Comparison of ENCODE assay signal across 1 cellular context in the genomic region with DNA sequence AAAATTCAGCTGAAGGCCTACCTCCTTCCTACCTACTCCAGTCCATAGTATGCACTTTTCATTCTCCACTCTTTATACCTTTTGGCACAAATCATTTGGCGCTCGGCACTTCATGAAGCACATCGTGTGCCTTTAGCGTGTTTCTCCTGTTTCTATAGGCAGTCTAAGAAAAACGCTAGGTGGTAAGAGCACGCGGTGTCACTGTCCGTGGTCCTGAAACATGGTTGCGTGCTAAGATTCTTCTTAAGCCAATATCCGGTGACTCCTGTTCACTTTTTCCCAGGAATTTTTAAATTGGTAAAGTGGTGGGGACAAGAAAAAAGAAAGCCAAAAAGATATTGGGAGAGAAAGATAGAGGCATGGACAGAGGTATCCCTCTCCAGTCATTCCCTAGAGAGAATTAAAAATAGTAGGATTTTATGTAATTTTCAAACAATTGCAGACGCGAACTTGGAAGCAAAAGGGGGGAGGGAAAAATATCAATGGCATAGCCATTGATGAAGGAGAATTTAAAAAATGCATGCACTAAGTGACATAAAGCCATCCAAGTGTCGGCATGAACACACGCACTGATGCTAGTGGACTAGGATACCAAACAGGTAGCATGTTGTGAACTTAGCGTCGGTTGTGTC.
TF ChIP-seq lines count a peak whose summit lies in the region.

No MANE protein-coding gene starts in this region.

TF ChIP-seq in HepG2, 621 proteins besides CTCF, POLR2A, EP300 and RAD21 (continued from another document and continues in another):
- TF ChIP-seq BCLAF1 (IDR thresholded peaks at IDR 0.05) (no peak), MIXL1 (CRISPR knock-in tag; IDR thresholded peaks at IDR 0.05) (peak; percentile 72; the same call in 1 of the 2 replicates), KLF16 (CRISPR knock-in tag; IDR thresholded peaks at IDR 0.05) (peak in 1 of 2 experiments; percentile 97; a peak in 2 of 4 replicates), ZNF207 (IDR thresholded peaks at IDR 0.05; ENCODE audit: borderline replicate concordance) (no peak), HMGXB3 (CRISPR knock-in tag; IDR thresholded peaks at IDR 0.05; ENCODE audit: borderline replicate concordance) (peak; percentile 95), ATF2 (CRISPR knock-in tag; IDR thresholded peaks at IDR 0.05) (peak; percentile 62; the same call in 1 of the 2 replicates), EZH2 (conservative IDR thresholded peaks at IDR 0.05; ENCODE audit: low read depth, low read length) (no peak), ZMAT3 (CRISPR knock-in tag; conservative IDR thresholded peaks at IDR 0.05) (no peak), NCOA1 (CRISPR knock-in tag; IDR thresholded peaks at IDR 0.05) (0 out of 2 replicates have a peak, but pooled peaks have one; percentile 38), ZC3H4 (CRISPR knock-in tag; IDR thresholded peaks at IDR 0.05; ENCODE audit: borderline replicate concordance) (no peak), DNMT3B (CRISPR knock-in tag; conservative IDR thresholded peaks at IDR 0.05) (0 out of 2 replicates have a peak, but pooled peaks have one; percentile 86), BRCA1 (CRISPR knock-in tag; IDR thresholded peaks at IDR 0.05) (peak; percentile 78; the same call in 1 of the 2 replicates), CENPX (CRISPR knock-in tag; IDR thresholded peaks at IDR 0.05) (no peak), YEATS2 (CRISPR knock-in tag; IDR thresholded peaks at IDR 0.05; ENCODE audit: borderline replicate concordance) (peak; percentile 69; the same call in 1 of the 2 replicates), NR2C2 (CRISPR knock-in tag; IDR thresholded peaks at IDR 0.05; ENCODE audit: borderline replicate concordance) (no peak), HOXA5 (CRISPR knock-in tag; IDR thresholded peaks at IDR 0.05) (peak; percentile 75; the same call in 1 of the 2 replicates), TFDP2 (CRISPR knock-in tag; IDR thresholded peaks at IDR 0.05) (0 out of 2 replicates have a peak, but pooled peaks have one; percentile 29), ATF4 (CRISPR knock-in tag; IDR thresholded peaks at IDR 0.05) (no peak), HNRNPLL (IDR thresholded peaks at IDR 0.05; ENCODE audit: low read depth, low read length, poor library complexity, severe bottlenecking) (no peak), ZNF317 (CRISPR knock-in tag; IDR thresholded peaks at IDR 0.05) (no peak), ZNF430 (CRISPR knock-in tag; IDR thresholded peaks at IDR 0.05) (0 out of 2 replicates have a peak, but pooled peaks have one; percentile 68), MIER3 (CRISPR knock-in tag; IDR thresholded peaks at IDR 0.05; ENCODE audit: borderline replicate concordance) (peak; percentile 67; the same call in 1 of the 2 replicates), SIX4 (CRISPR knock-in tag; IDR thresholded peaks at IDR 0.05) (peak; percentile 79), ISX (CRISPR knock-in tag; conservative IDR thresholded peaks at IDR 0.05) (peak; percentile 85; the same call in 1 of the 2 replicates), ZNF710 (CRISPR knock-in tag; IDR thresholded peaks at IDR 0.05; ENCODE audit: borderline replicate concordance) (no peak), ETV5 (CRISPR knock-in tag; IDR thresholded peaks at IDR 0.05; ENCODE audit: borderline replicate concordance) (peak; percentile 53; the same call in 1 of the 2 replicates), ZNF44 (CRISPR knock-in tag; IDR thresholded peaks at IDR 0.05) (no peak), EEA1 (CRISPR knock-in tag; IDR thresholded peaks at IDR 0.05; ENCODE audit: borderline replicate concordance) (no peak), MYNN (CRISPR knock-in tag; IDR thresholded peaks at IDR 0.05; ENCODE audit: low read depth) (no peak), KDM5A (IDR thresholded peaks at IDR 0.05; ENCODE audit: borderline replicate concordance, low read length) (no peak), SMAD3 (CRISPR knock-in tag; IDR thresholded peaks at IDR 0.05) (peak; percentile 94), AGO1 (IDR thresholded peaks at IDR 0.05; ENCODE audit: low read depth, low read length, poor library complexity, severe bottlenecking) (no peak), ZFP91 (CRISPR knock-in tag; IDR thresholded peaks at IDR 0.05; ENCODE audit: borderline replicate concordance) (no peak), RFXAP (CRISPR knock-in tag; IDR thresholded peaks at IDR 0.05; ENCODE audit: borderline replicate concordance) (no peak), KDM5B (CRISPR knock-in tag; IDR thresholded peaks at IDR 0.05; ENCODE audit: borderline replicate concordance) (no peak), ZNF30 (CRISPR knock-in tag; IDR thresholded peaks at IDR 0.05) (peak; percentile 45; the same call in 1 of the 2 replicates)
- TF ChIP-seq, protein P1, sequence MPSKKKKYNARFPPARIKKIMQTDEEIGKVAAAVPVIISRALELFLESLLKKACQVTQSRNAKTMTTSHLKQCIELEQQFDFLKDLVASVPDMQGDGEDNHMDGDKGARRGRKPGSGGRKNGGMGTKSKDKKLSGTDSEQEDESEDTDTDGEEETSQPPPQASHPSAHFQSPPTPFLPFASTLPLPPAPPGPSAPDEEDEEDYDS (CRISPR knock-in tag; IDR thresholded peaks at IDR 0.05), result peak; percentile 65; the same call in 1 of the 2 replicates
- TF ChIP-seq, protein P2, sequence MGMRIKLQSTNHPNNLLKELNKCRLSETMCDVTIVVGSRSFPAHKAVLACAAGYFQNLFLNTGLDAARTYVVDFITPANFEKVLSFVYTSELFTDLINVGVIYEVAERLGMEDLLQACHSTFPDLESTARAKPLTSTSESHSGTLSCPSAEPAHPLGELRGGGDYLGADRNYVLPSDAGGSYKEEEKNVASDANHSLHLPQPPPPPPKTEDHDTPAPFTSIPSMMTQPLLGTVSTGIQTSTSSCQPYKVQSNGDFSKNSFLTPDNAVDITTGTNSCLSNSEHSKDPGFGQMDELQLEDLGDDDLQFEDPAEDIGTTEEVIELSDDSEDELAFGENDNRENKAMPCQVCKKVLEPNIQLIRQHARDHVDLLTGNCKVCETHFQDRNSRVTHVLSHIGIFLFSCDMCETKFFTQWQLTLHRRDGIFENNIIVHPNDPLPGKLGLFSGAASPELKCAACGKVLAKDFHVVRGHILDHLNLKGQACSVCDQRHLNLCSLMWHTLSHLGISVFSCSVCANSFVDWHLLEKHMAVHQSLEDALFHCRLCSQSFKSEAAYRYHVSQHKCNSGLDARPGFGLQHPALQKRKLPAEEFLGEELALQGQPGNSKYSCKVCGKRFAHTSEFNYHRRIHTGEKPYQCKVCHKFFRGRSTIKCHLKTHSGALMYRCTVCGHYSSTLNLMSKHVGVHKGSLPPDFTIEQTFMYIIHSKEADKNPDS (CRISPR knock-in tag; IDR thresholded peaks at IDR 0.05), result 0 out of 2 replicates have a peak, but pooled peaks have one; percentile 49
